In the genomic region with DNA sequence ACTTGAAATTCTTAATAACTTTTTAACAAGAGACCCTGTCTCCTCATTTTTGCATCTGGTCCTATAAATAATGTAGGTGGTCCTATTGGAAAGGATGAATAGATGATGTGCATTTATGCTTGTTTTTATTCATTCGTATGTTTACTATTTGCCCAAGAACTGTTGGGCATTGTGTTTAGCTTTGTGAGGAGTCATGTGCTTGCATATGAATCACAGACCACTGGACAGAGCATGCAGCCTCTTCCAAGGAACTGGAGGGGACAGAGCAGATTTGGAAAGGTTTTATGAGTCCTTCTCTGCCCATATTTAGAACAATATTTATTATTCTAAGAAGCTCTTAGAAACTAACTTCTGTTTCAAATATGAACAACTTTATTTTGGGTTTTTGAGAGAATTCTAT, we compare ENCODE assay signal across 2 cellular contexts.
A peak's percentile ranks its signal among the peaks of the same experiment; 100 is the strongest.
TF ChIP-seq lines count a peak whose summit lies in the region.

No MANE protein-coding gene starts in this region.

TF ChIP-seq in HepG2, 621 proteins besides CTCF, POLR2A, EP300 and RAD21:
- TF ChIP-seq RBM22 (optimal IDR thresholded peaks at IDR 0.05; ENCODE audit: low read length): peak; percentile 43
- no peak for TF ChIP-seq SOX6 (IDR thresholded peaks at IDR 0.05)
- no peak for TF ChIP-seq SOX6 (CRISPR knock-in tag; IDR thresholded peaks at IDR 0.05)

TF ChIP-seq in GM12878, 131 proteins besides CTCF, POLR2A, EP300 and RAD21:
- no peak for TF ChIP-seq SPI1 (IDR thresholded peaks at IDR 0.05; ENCODE audit: borderline replicate concordance, insufficient read depth, low read depth, low read length)
- no peak for TF ChIP-seq SIN3A (IDR thresholded peaks at IDR 0.05; ENCODE audit: low read depth, low read length)
- TF ChIP-seq IKZF1 (conservative IDR thresholded peaks at IDR 0.05): no peak
- TF ChIP-seq CREM (IDR thresholded peaks at IDR 0.05; ENCODE audit: low read depth): no peak
